Comparison of ENCODE assay signal across 16 cellular contexts in genomic region chr2:74249406-74250122, GRCh38. TPM values are rescaled to one million over a fixed set of nuclear protein-coding genes. Genes with fewer than 3 reads are reported as not detected.
A peak's percentile ranks its signal among the peaks of the same experiment; 100 is the strongest.
DNase-seq lines count a peak whose midpoint lies in the region; ATAC-seq, FAIRE-seq and TF ChIP-seq lines count a peak whose summit lies in the region.
"Had no signal": no experiment of that assay in that cellular context is flagged by ENCODE, and none has a peak within 500 bp of the region (broad histone marks: within the 10 kb centered on the region; RNA-seq: fewer than 3 reads in every experiment).

No MANE protein-coding gene starts in this region.

- H2AFZ ChIP-seq in GM12878 (ENCODE audit: control insufficient read depth, low read depth, low read length), result no peak overlapping the region; the same call in 1 of the 2 replicates

- 34% methylated on average over 6 of the region's 6 CpGs for whole genome bisulfite sequencing in GM12878 (ENCODE audit: insufficient coverage, insufficient replicate concordance, low lambda C conversion rate, missing lambda C conversion rate)

- FAIRE-seq in GM12878 (lab: Jason Lieb, UNC), result no peak
- FAIRE-seq: pancreas had no signal

- peak overlapping the region; percentile 3 for H3K27ac Mint-ChIP-seq in activated CD4-positive, alpha-beta T cell treated with anti-CD3 and anti-CD28 coated beads, Interleukin-2, amount 10 ng/mL, durations not matched to agents 24 days and 14 days
- H3K27ac Mint-ChIP-seq in activated CD4-positive, alpha-beta T cell treated with anti-CD3 and anti-CD28 coated beads for 36 hours, result no peak overlapping the region
- H3K27ac Mint-ChIP-seq: activated T-cell treated with anti-CD3 and anti-CD28 coated beads, Interleukin-2, amount 50 U/mL, for 24 hours; natural killer cell had no signal

- H3K9me3 ChIP-seq in GM12878 (replicated peaks; ENCODE audit: control insufficient read depth, insufficient read depth, low read length), result no peaks in the 10 kb centered on the region
- H3K9me3 ChIP-seq: Caco-2, pancreas had no signal

- intact Hi-C loops in activated CD4-positive, alpha-beta T cell treated with anti-CD3 and anti-CD28 coated beads, Interleukin-2, amount 10 ng/mL, durations not matched to agents 24 days and 14 days (cut with micrococcal nuclease), result loop anchor here (1.0 to 2.0 kb wide), 3 partner anchors 86 to 283 kb away; no protein-coding TSS in a partner anchor
- intact Hi-C loops in activated CD4-positive, alpha-beta T cell treated with anti-CD3 and anti-CD28 coated beads for 36 hours (cut with DNase I, micrococcal nuclease), result loop anchor here (1.0 to 5.0 kb wide), 6 partner anchors 85 to 338 kb away; no protein-coding TSS in a partner anchor
- intact Hi-C loops in GM12878 (cut with micrococcal nuclease; ENCODE audit: unreplicated experiment), result loop anchor here (1.0 to 5.0 kb wide), 2 partner anchors 86 to 143 kb away; no protein-coding TSS in a partner anchor
- intact Hi-C loops in left cardiac atrium (cut with DNase I), result loop anchor here in 1 of 2 donors (2.0 kb wide), 1 partner anchor 85 kb away; no protein-coding TSS in a partner anchor

- H3K79me2 ChIP-seq in GM12878 (ENCODE audit: control insufficient read depth, insufficient read depth, low read length), result no peaks in the 10 kb centered on the region

- H3K4me2 ChIP-seq in GM12878 (ENCODE audit: control insufficient read depth, insufficient read depth), result no peak overlapping the region

- no peak overlapping the region for H3K27ac ChIP-seq in GM12878 (ENCODE audit: control insufficient read depth, insufficient read depth)
- H3K27ac ChIP-seq: dorsolateral prefrontal cortex, pancreas had no signal

- POLR2A ChIA-PET in activated CD4-positive, alpha-beta T cell treated with anti-CD3 and anti-CD28 coated beads for 36 hours (lab: Charles Lee), result no interaction called here
- POLR2A ChIA-PET in GM12878 (lab: Charles Lee), result interaction anchor here (0.9 kb wide), 1 partner anchor 87 kb away, joined by 3 read pairs; no protein-coding TSS in a partner anchor

- no TSS peak for BruUV-seq in GM12878 (replicated peaks; lab: Mats Ljungman, UMichigan)

- TF ChIP-seq EP300 in GM12878 (IDR thresholded peaks at IDR 0.05; ENCODE audit: borderline replicate concordance in 1 of 2, control insufficient read depth in 1 of 2, low read depth in 2 of 2, low read length in 2 of 2), result no peak

- in situ Hi-C loops in GM12878 (cut with MboI), result loop anchor here (5.0 to 10.0 kb wide), 2 partner anchors 88 to 345 kb away; no protein-coding TSS in a partner anchor

- no peak for TF ChIP-seq CTCF in GM12878 (IDR thresholded peaks at IDR 0.05 in 2 of 3, conservative IDR thresholded peaks at IDR 0.05 in 1 of 3; ENCODE audit: control insufficient read depth in 2 of 3, extremely low read depth in 1 of 3, insufficient read depth in 1 of 3, low read depth in 3 of 3, low read length in 3 of 3)

- H3K4me3 ChIP-seq in H7 (ENCODE audit: insufficient read depth, low read depth, low read length) (no peak overlapping the region), GM12878 (no peak overlapping the region)
- H3K4me3 ChIP-seq: dorsolateral prefrontal cortex, pancreas had no signal

- H3K27me3 ChIP-seq in H7 (ENCODE audit: control insufficient read depth, insufficient read depth, low read length) (no peaks in the 10 kb centered on the region), GM12878 (replicated peaks in 1 of 2; ENCODE audit: control insufficient read depth in 2 of 2, insufficient read depth in 2 of 2, low read length in 1 of 2) (no peaks in the 10 kb centered on the region)
- H3K27me3 ChIP-seq: dorsolateral prefrontal cortex, pancreas had no signal

- H3K4me1 Mint-ChIP-seq in activated CD4-positive, alpha-beta T cell treated with anti-CD3 and anti-CD28 coated beads, Interleukin-2, amount 10 ng/mL, durations not matched to agents 24 days and 14 days, result peaks cover 5% of the 10 kb centered on the region
- H3K4me1 Mint-ChIP-seq in activated CD4-positive, alpha-beta T cell treated with anti-CD3 and anti-CD28 coated beads for 36 hours, result no peaks in the 10 kb centered on the region

- CTCF ChIA-PET in activated CD4-positive, alpha-beta T cell treated with anti-CD3 and anti-CD28 coated beads for 36 hours (lab: Charles Lee), result interaction anchor here (0.6 to 6.9 kb wide), 54 partner anchors 8 to 651 kb away, joined by 3 to 103 read pairs (median 4); partner anchors contain the start of genes INO80B, SLC4A5 and TPRKB
- CTCF ChIA-PET in GM12878 (lab: Yijun Ruan, JAX), result interaction anchor here (0.6 to 7.0 kb wide), 68 partner anchors 10 to 435 kb away, joined by 3 to 166 read pairs (median 4); partner anchors contain the start of genes BOLA3, C2orf81, MOB1A and MRPL53

- DNase-seq in activated CD4-positive, alpha-beta T cell treated with anti-CD3 and anti-CD28 coated beads, Interleukin-2, amount 10 ng/mL, durations not matched to agents 24 days and 14 days, result no peak
- DNase-seq in activated CD4-positive, alpha-beta T cell treated with anti-CD3 and anti-CD28 coated beads for 36 hours, result no peak
- DNase-seq in H7 (peak; percentile 12), GM12878 (ENCODE audit: low read depth, low spot score) (no peak), retina (peak; percentile 4), left cardiac atrium (no peak), NOMO-1 treated with dmso at 0.1 percent for 144 hours (lab: John Stamatoyannopoulos, UW; ENCODE audit: unreplicated experiment) (no peak), ecto neural progenitor cell (ENCODE audit: low spot score) (no peak)
- DNase-seq: GOT3, islet precursor cell, NCI-H446 treated with DMSO at 0.1 percent for 48 hours had no signal

- H3K9ac ChIP-seq in GM12878 (ENCODE audit: control insufficient read depth, insufficient read depth, low read length), result no peak overlapping the region

- no peak for TF ChIP-seq POLR2A in GM12878 (IDR thresholded peaks at IDR 0.05; ENCODE audit: low read depth, low read length)

- no peaks in the 10 kb centered on the region for H3K4me1 ChIP-seq in GM12878 (ENCODE audit: control insufficient read depth, insufficient read depth, low read length)
- H3K4me1 ChIP-seq: Caco-2, pancreas had no signal

- H3K9me3 Mint-ChIP-seq in activated CD4-positive, alpha-beta T cell treated with anti-CD3 and anti-CD28 coated beads, Interleukin-2, amount 10 ng/mL, durations not matched to agents 24 days and 14 days, result no peaks in the 10 kb centered on the region
- H3K9me3 Mint-ChIP-seq in activated CD4-positive, alpha-beta T cell treated with anti-CD3 and anti-CD28 coated beads for 36 hours (ENCODE audit: low read depth), result no peaks in the 10 kb centered on the region
- H3K9me3 Mint-ChIP-seq: activated T-cell treated with anti-CD3 and anti-CD28 coated beads, Interleukin-2, amount 50 U/mL, for 24 hours; natural killer cell had no signal

- SMC1A ChIA-PET in GM12878 (lab: Charles Lee; ENCODE audit: uncharacterized antibody, unreplicated experiment), result interaction anchor here (0.7 to 4.1 kb wide), 28 partner anchors 8 to 426 kb away, joined by 3 to 54 read pairs (median 4); partner anchors contain the start of gene STAMBP

- no peak for ATAC-seq in activated CD4-positive, alpha-beta T cell treated with anti-CD3 and anti-CD28 coated beads for 36 hours
- ATAC-seq in GM12878 (no peak; the same call in 2 of the 3 replicates), left cardiac atrium (no peak)

- no peaks in the 10 kb centered on the region for H3K36me3 Mint-ChIP-seq in activated CD4-positive, alpha-beta T cell treated with anti-CD3 and anti-CD28 coated beads, Interleukin-2, amount 10 ng/mL, durations not matched to agents 24 days and 14 days (ENCODE audit: low read depth)
- no peaks in the 10 kb centered on the region for H3K36me3 Mint-ChIP-seq in activated CD4-positive, alpha-beta T cell treated with anti-CD3 and anti-CD28 coated beads for 36 hours (ENCODE audit: low read depth)
- H3K36me3 Mint-ChIP-seq: natural killer cell had no signal

- H3K4me3 Mint-ChIP-seq in activated CD4-positive, alpha-beta T cell treated with anti-CD3 and anti-CD28 coated beads, Interleukin-2, amount 10 ng/mL, durations not matched to agents 24 days and 14 days, result no peak overlapping the region
- no peak overlapping the region for H3K4me3 Mint-ChIP-seq in activated CD4-positive, alpha-beta T cell treated with anti-CD3 and anti-CD28 coated beads for 36 hours
- H3K4me3 Mint-ChIP-seq: activated T-cell treated with anti-CD3 and anti-CD28 coated beads, Interleukin-2, amount 50 U/mL, for 24 hours; natural killer cell had no signal

- no peak for TF ChIP-seq RAD21 in GM12878 (IDR thresholded peaks at IDR 0.05; ENCODE audit: insufficient read depth, low read depth, low read length)

- H4K20me1 ChIP-seq in GM12878 (ENCODE audit: control insufficient read depth, insufficient read depth), result no peaks in the 10 kb centered on the region

- H3K36me3 ChIP-seq in H7 (replicated peaks; ENCODE audit: control insufficient read depth, insufficient read depth, low read length), result no peaks in the 10 kb centered on the region
- no peaks in the 10 kb centered on the region for H3K36me3 ChIP-seq in GM12878 (ENCODE audit: control insufficient read depth in 2 of 2, insufficient read depth in 2 of 2, low read length in 1 of 2)
- H3K36me3 ChIP-seq: pancreas had no signal

- H3K27me3 Mint-ChIP-seq in activated CD4-positive, alpha-beta T cell treated with anti-CD3 and anti-CD28 coated beads, Interleukin-2, amount 10 ng/mL, durations not matched to agents 24 days and 14 days, result no peaks in the 10 kb centered on the region
- no peaks in the 10 kb centered on the region for H3K27me3 Mint-ChIP-seq in activated CD4-positive, alpha-beta T cell treated with anti-CD3 and anti-CD28 coated beads for 36 hours
- H3K27me3 Mint-ChIP-seq: activated T-cell treated with anti-CD3 and anti-CD28 coated beads, Interleukin-2, amount 50 U/mL, for 24 hours had no signal

- RAD21 ChIA-PET in GM12878 (lab: Charles Lee; ENCODE audit: unreplicated experiment), result interaction anchor here (0.6 to 2.6 kb wide), 20 partner anchors 8 to 512 kb away, joined by 3 to 47 read pairs (median 3); partner anchors contain the start of gene TPRKB

RNA-seq across cellular contexts. Expression of gene MTHFD2, which starts 51.1 kb away (rescaled TPM):
- total RNA-seq in activated CD4-positive, alpha-beta T cell treated with anti-CD3 and anti-CD28 coated beads, Interleukin-2, amount 10 ng/mL, durations not matched to agents 24 days and 14 days, result 418 and 439 TPM in 2 replicates
- total RNA-seq in activated CD4-positive, alpha-beta T cell treated with anti-CD3 and anti-CD28 coated beads for 36 hours, result 100 to 1,000 TPM; 411 to 453 TPM
- total RNA-seq in H7 (2014; rRNA removed; shearing (Covaris generic)), result 303 and 311 TPM in 2 replicates
- total RNA-seq in GM12878 (2013; cell fraction: nucleolus; rRNA removed), result 39.8 and 56.0 TPM in 2 replicates
- total RNA-seq in GM12878 (2014; rRNA removed) (139 and 164 TPM in 2 replicates), GM12878 (2014; rRNA removed; fragmentation: Illumina TruSeq; extraction: Trizol) (144 TPM in 2 replicates), GM12878 (2021) (180 and 192 TPM in 2 replicates), left cardiac atrium (10 to 100 TPM; 21.8 to 33.0 TPM)
- 76.6 TPM for polyA plus RNA-seq in GM12878 (2011; ENCODE audit: low read depth)
- polyA plus RNA-seq in GM12878 (2011; rRNA removed) (265 and 421 TPM in 2 replicates), GM12878 (2014; fragmentation: Illumina TruSeq; extraction: Trizol) (129 and 153 TPM in 2 replicates), GM12878 (2014; fragmentation: Nextera tagmentation; extraction: Ambion mirVana) (100 to 1,000 TPM; 237 to 292 TPM), GM12878 (2014; rRNA removed) (152 and 155 TPM in 2 replicates), GM12878 (2016; fragmentation: Nextera tagmentation; extraction: Ambion mirVana) (100 to 1,000 TPM; 128 to 134 TPM)
- polyA plus RNA-seq in GM12878 (2011; cell fraction: cytosol; rRNA removed), result 114 and 226 TPM in 2 replicates
- polyA plus RNA-seq in GM12878 (2011; cell fraction: nucleus; rRNA removed), result 98.3 and 124 TPM in 2 replicates
- 115 and 137 TPM in 2 replicates for polyA plus RNA-seq in GM12878 (2012)
- polyA minus RNA-seq in GM12878 (2011; rRNA and poly(A)+ RNA removed), result 166 and 191 TPM in 2 replicates
- polyA minus RNA-seq in GM12878 (2011; cell fraction: cytosol; rRNA and poly(A)+ RNA removed), result 44.0 and 62.0 TPM in 2 replicates
- 14.4 and 33.0 TPM in 2 replicates for polyA minus RNA-seq in GM12878 (2011; cell fraction: nucleus; rRNA and poly(A)+ RNA removed)

Comparison
In these comparisons a context has a peak if more than half of its experiments do, and no peak if none do; other contexts are left out.
1. DNase-seq: peak in H7 (single experiment) and retina (single experiment); none in activated CD4-positive, alpha-beta T cell treated with anti-CD3 and anti-CD28 coated beads, Interleukin-2, amount 10 ng/mL, durations not matched to agents 24 days and 14 days (single experiment), activated CD4-positive, alpha-beta T cell treated with anti-CD3 and anti-CD28 coated beads for 36 hours (single experiment), GM12878 (single experiment), left cardiac atrium (single experiment), NOMO-1 treated with dmso at 0.1 percent for 144 hours (single experiment) and ecto neural progenitor cell (single experiment).